8 cellular contexts compared by ENCODE assay signal in the genomic region with DNA sequence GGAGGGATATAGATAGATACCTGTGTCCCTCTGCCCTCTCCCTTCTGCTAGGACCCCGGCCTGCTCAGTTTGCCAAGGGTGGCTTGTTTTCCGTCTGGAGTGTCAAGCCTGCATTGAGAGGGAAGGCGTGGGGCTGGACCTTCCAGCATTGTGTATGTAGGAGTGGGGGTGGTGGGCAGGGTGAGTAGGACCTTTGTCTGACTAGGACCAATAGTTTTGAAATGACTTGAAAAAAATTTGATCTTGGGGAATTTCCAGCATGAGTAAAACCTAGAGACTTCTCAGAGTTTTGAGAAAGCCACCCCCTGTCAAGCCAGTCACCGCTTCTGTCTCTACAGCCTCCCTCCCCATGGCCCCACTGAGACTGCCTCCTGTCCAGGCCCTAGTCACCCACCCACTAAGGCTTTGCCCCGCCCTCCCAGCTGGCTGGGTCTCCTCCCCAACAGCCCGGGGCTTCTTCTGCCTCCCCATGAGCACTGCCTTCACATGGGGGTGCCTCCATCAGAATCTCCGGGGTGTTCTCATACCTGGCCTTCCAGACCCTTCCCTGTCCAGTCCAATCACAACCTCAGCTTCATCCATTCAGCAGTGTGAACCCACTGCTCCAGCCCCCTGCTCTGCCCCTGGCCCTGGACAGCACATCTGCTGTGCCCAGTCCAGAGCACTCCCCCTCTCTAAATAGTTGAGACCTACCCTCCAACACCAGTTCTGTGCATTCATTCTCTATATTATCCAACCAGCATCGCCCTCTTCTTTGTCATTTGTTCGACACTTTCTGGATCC.
DNase-seq lines count a peak whose midpoint lies in the region; ATAC-seq lines count a peak whose summit lies in the region.

No MANE protein-coding gene starts in this region.

- H3K9me3 Mint-ChIP-seq in naive B cell: peaks cover 0 to 3% (median 0%) of the 10 kb centered on the region in 7 donors

- H3K27ac Mint-ChIP-seq in naive B cell: peak overlapping the region in 4 of 6 donors; percentile 34 to 87 (median 66)

- no peaks in the 10 kb centered on the region for H3K27me3 Mint-ChIP-seq in naive B cell

- DNase-seq in AG08396 (ENCODE audit: low spot score) (peak; percentile 73), activated T-cell treated with anti-CD3 and anti-CD28 coated beads for 48 hours (ENCODE audit: low read depth) (peak; percentile 85), naive B cell (no peak), NCI-H1105 (lab: John Stamatoyannopoulos, UW) (no peak), left lobe of liver (ENCODE audit: low spot score) (no peak), nucleus accumbens (lab: John Stamatoyannopoulos, UW) (no peak)

- H3K4me3 Mint-ChIP-seq in naive B cell: peak overlapping the region in 1 of 8 donors; percentile 59

- peak; percentile 94 for ATAC-seq in GM19328 (IDR thresholded peaks at IDR 0.05; ENCODE audit: unreplicated experiment)
- peak; percentile 90 for ATAC-seq in HG03280 (IDR thresholded peaks at IDR 0.05; ENCODE audit: unreplicated experiment)
- ATAC-seq in naive B cell (ENCODE audit: low read depth in 2 of 2): peak in 1 of 2 donors; percentile 23
- ATAC-seq in left lobe of liver: no peak

- peaks cover 0 to 6% of the 10 kb centered on the region in 2 donors for H3K36me3 Mint-ChIP-seq in naive B cell

- peaks cover 49 to 97% (median 79%) of the 10 kb centered on the region in 3 donors for H3K4me1 Mint-ChIP-seq in naive B cell

Comparison
In these comparisons a context has a peak if more than half of its experiments do, and no peak if none do; other contexts are left out.
1. DNase-seq: peak in AG08396 (single experiment) and activated T-cell treated with anti-CD3 and anti-CD28 coated beads for 48 hours (single experiment); none in naive B cell (single experiment), NCI-H1105 (single experiment), left lobe of liver (single experiment) and nucleus accumbens (0 of 56).